ENCODE assay signal across 11 cellular contexts in genomic region chr3:128113817-128114794, GRCh38. TPM values are rescaled to one million over a fixed set of nuclear protein-coding genes. Genes with fewer than 3 reads are reported as not detected.
A peak's percentile ranks its signal among the peaks of the same experiment; 100 is the strongest.
DNase-seq lines count a peak whose midpoint lies in the region; ATAC-seq and TF ChIP-seq lines count a peak whose summit lies in the region.
"Had no signal": no experiment of that assay in that cellular context is flagged by ENCODE, and none has a peak within 500 bp of the region (broad histone marks: within the 10 kb centered on the region; RNA-seq: fewer than 3 reads in every experiment).

No MANE protein-coding gene starts in this region.

- TF ChIP-seq POLR2A in thyroid gland (IDR thresholded peaks at IDR 0.05) = no peak
- no peak for TF ChIP-seq POLR2A in esophagus squamous epithelium (IDR thresholded peaks at IDR 0.05)

- H3K9me3 ChIP-seq in thyroid gland = no peaks in the 10 kb centered on the region
- no peaks in the 10 kb centered on the region for H3K9me3 ChIP-seq in upper lobe of right lung
- H3K9me3 ChIP-seq in esophagus squamous epithelium = no peaks in the 10 kb centered on the region
- H3K9me3 ChIP-seq: BE2C had no signal

- no peaks in the 10 kb centered on the region for H3K27me3 ChIP-seq in thyroid gland
- no peaks in the 10 kb centered on the region for H3K27me3 ChIP-seq in upper lobe of right lung
- H3K27me3 ChIP-seq in esophagus squamous epithelium = no peaks in the 10 kb centered on the region
- H3K27me3 ChIP-seq: BE2C had no signal

- H3K4me1 ChIP-seq in thyroid gland (peaks cover 0 to 4% of the 10 kb centered on the region in 2 donors), upper lobe of right lung (no peaks in the 10 kb centered on the region), esophagus squamous epithelium (peaks cover 0 to 15% (median 0%) of the 10 kb centered on the region in 3 donors)

- H3K36me3 ChIP-seq in thyroid gland (no peaks in the 10 kb centered on the region), upper lobe of right lung (peaks cover 21% of the 10 kb centered on the region), esophagus squamous epithelium (peaks cover 0 to 84% (median 0%) of the 10 kb centered on the region in 3 donors)

- peak overlapping the region; percentile 49 for H3K27ac Mint-ChIP-seq in activated naive CD8-positive, alpha-beta T cell treated with anti-CD3 and anti-CD28 coated beads, Interleukin-2, amount 50 U/mL, for 24 hours

- H3K9me3 Mint-ChIP-seq in activated naive CD8-positive, alpha-beta T cell treated with anti-CD3 and anti-CD28 coated beads, Interleukin-2, amount 50 U/mL, for 24 hours = no peaks in the 10 kb centered on the region

- 71% methylated on average over 9 of the region's 9 CpGs for WGBS in thyroid gland, 2 donors
- WGBS in esophagus squamous epithelium, 2 donors = 75 to 84% methylated on average over 9 of the region's 9 CpGs

- ATAC-seq in Right ventricle myocardium inferior (peak; percentile 60), HG03108 (IDR thresholded peaks at IDR 0.05; ENCODE audit: unreplicated experiment) (peak; percentile 71), upper lobe of right lung (no peak), HG02588 (IDR thresholded peaks at IDR 0.05; ENCODE audit: unreplicated experiment) (no peak)
- ATAC-seq in activated naive CD8-positive, alpha-beta T cell treated with anti-CD3 and anti-CD28 coated beads, Interleukin-2, amount 50 U/mL, for 24 hours = no peak
- ATAC-seq: Panc1 had no signal

- H3K36me3 Mint-ChIP-seq in activated naive CD8-positive, alpha-beta T cell treated with anti-CD3 and anti-CD28 coated beads, Interleukin-2, amount 50 U/mL, for 24 hours (ENCODE audit: low read depth) = peaks cover 75% of the 10 kb centered on the region

- H3K4me1 Mint-ChIP-seq in activated naive CD8-positive, alpha-beta T cell treated with anti-CD3 and anti-CD28 coated beads, Interleukin-2, amount 50 U/mL, for 24 hours = peaks cover 45% of the 10 kb centered on the region

- intact Hi-C loops in Right ventricle myocardium inferior (cut with DNase I) (no loop called here), cardiac septum (cut with DNase I) (no loop called here), thyroid gland (cut with DNase I) (no loop called here), upper lobe of right lung (cut with DNase I) (no loop called here), esophagus squamous epithelium (cut with DNase I) (no loop called here)

- DNase-seq in Right ventricle myocardium inferior (ENCODE audit: missing footprints) (no peak), cardiac septum (ENCODE audit: low spot score) (no peak), thyroid gland (peak; percentile 33 to 52), upper lobe of right lung (no peak), esophagus squamous epithelium (lab: John Stamatoyannopoulos, UW) (no peak)
- no peak for DNase-seq in activated naive CD8-positive, alpha-beta T cell treated with anti-CD3 and anti-CD28 coated beads, Interleukin-2, amount 50 U/mL, for 24 hours
- DNase-seq: BE2C, substantia nigra had no signal

- no peak overlapping the region for H3K4me3 ChIP-seq in thyroid gland (replicated peaks in 1 of 3)
- H3K4me3 ChIP-seq in upper lobe of right lung = no peak overlapping the region
- H3K4me3 ChIP-seq in esophagus squamous epithelium = no peak overlapping the region

- H3K27me3 Mint-ChIP-seq in activated naive CD8-positive, alpha-beta T cell treated with anti-CD3 and anti-CD28 coated beads, Interleukin-2, amount 50 U/mL, for 24 hours = no peaks in the 10 kb centered on the region

- H3K4me3 Mint-ChIP-seq in activated naive CD8-positive, alpha-beta T cell treated with anti-CD3 and anti-CD28 coated beads, Interleukin-2, amount 50 U/mL, for 24 hours = peak overlapping the region; percentile 58

- no peak overlapping the region for H3K27ac ChIP-seq in thyroid gland
- no peak overlapping the region for H3K27ac ChIP-seq in upper lobe of right lung
- H3K27ac ChIP-seq in esophagus squamous epithelium = no peak overlapping the region

- TF ChIP-seq CTCF in thyroid gland (IDR thresholded peaks at IDR 0.05) = no peak
- TF ChIP-seq CTCF in upper lobe of right lung (IDR thresholded peaks at IDR 0.05) = no peak
- no peak for TF ChIP-seq CTCF in esophagus squamous epithelium (IDR thresholded peaks at IDR 0.05)

RNA-seq across cellular contexts. Expression of gene RUVBL1, which starts 9.5 kb away (rescaled TPM):
- total RNA-seq in Right ventricle myocardium inferior = 21.4 TPM
- 19.7 TPM for total RNA-seq in cardiac septum
- 10 to 100 TPM; 23.4 to 44.1 (median 29.6) TPM for total RNA-seq in thyroid gland
- total RNA-seq in upper lobe of right lung = 17.0 TPM
- total RNA-seq in esophagus squamous epithelium = 10 to 100 TPM; 17.6 to 50.4 (median 34.3) TPM

RNA-seq across cellular contexts. Expression of gene EEFSEC, which starts 39.2 kb away (rescaled TPM):
- total RNA-seq in Right ventricle myocardium inferior (19.4 TPM), cardiac septum (19.3 TPM), thyroid gland (10 to 100 TPM; 13.3 to 26.6 (median 21.7) TPM), upper lobe of right lung (15.3 TPM), esophagus squamous epithelium (10 to 100 TPM; 11.5 to 18.7 (median 14.9) TPM)

Comparison
In these comparisons a context has a peak if more than half of its experiments do, and no peak if none do; other contexts are left out.
1. ATAC-seq: peak in Right ventricle myocardium inferior (single experiment) and HG03108 (single experiment); none in activated naive CD8-positive, alpha-beta T cell treated with anti-CD3 and anti-CD28 coated beads, Interleukin-2, amount 50 U/mL, for 24 hours (single experiment), upper lobe of right lung (single experiment) and HG02588 (single experiment).
2. DNase-seq: peak in thyroid gland (2 of 2); none in Right ventricle myocardium inferior (single experiment), cardiac septum (single experiment), activated naive CD8-positive, alpha-beta T cell treated with anti-CD3 and anti-CD28 coated beads, Interleukin-2, amount 50 U/mL, for 24 hours (single experiment), upper lobe of right lung (single experiment) and esophagus squamous epithelium (single experiment).